In the genomic region with DNA sequence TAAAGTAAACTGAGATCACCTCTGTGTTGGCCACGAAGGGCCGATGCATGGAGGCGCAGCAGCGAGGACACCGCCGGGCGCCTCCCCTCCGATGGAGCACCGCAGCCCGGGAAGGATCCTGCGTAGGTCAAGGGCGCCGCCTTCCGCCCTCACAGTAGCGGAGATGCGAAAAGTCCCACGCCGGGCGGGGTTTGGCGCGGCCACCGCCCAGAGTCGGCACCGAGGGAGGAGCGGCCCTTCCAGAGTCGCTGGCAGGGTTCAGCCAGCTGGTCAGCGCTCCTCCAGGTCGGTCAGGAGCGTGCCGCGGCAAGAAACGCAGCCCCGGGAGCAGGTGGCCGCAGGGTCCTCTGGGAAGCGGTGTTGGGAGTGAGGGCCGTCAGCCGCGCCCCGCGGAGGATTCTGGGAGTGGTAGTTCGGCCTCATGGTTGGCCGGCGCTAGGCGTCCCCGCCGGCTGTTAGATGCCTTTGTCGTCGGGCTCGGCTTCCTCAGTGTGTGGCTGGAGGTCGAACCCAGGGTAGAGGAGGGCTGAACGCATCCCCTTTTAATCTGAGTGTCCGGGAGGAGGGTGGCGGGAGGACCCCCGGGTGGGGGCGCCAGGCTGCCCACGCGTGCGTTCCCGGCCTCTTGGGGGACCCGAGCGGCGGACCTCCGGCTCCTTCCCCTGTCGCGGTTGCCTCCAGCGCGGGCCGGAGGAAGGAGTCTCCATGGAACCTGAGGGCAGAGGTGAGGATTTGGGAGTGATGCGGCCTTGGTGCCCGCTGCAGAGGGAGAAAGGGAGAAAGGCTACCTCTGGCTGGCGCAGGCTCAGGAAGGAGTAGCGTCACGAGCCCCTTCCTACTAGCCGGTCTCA, we compare ENCODE assay signal across 8 cellular contexts. TPM values are rescaled to one million over a fixed set of nuclear protein-coding genes. Genes with fewer than 3 reads are reported as not detected.
A peak's percentile ranks its signal among the peaks of the same experiment; 100 is the strongest.
DNase-seq lines count a peak whose midpoint lies in the region; ATAC-seq and TF ChIP-seq lines count a peak whose summit lies in the region.

A gene (plus strand): TSS at position 411 of the 851 bp plus-strand sequence. CDS start 295 bp downstream, at position 706.

- H3K27ac Mint-ChIP-seq in nephron progenitor cell, result peak within 1 kb of the TSS; percentile 82
- peak within 1 kb of the TSS; percentile 54 for H3K27ac Mint-ChIP-seq in stimulated activated naive CD8-positive, alpha-beta T cell treated with anti-CD3 and anti-CD28 coated beads, Interleukin-15, Interleukin-2, amounts not matched to agents 100 ng/mL and 50 ng/mL, for 24 hours

- TF ChIP-seq CTCF in nephron progenitor cell (IDR thresholded peaks at IDR 0.05), result peak; percentile 10

- in situ Hi-C loops in KBM-7 (cut with MboI; ENCODE audit: low pct_unique_long_range_greater_than_20kb, low sequenced_read_pairs), result no loop called here

- DNase-seq in Daoy (ENCODE audit: low read depth) (peak; percentile 94), KBM-7 (peak; percentile 92), RPMI7951 (ENCODE audit: low read depth) (peak; percentile 92), fibroblast of the conjunctiva (ENCODE audit: low read depth) (peak; percentile 75), nephron progenitor cell (peak; percentile 93)
- peak; percentile 72 for DNase-seq in activated effector memory CD4-positive, alpha-beta T cell treated with Interleukin-2 at 50 U/mL for 16 hours

- H3K4me3 Mint-ChIP-seq in nephron progenitor cell, result peak within 1 kb of the TSS; percentile 87
- peak within 1 kb of the TSS; percentile 90 for H3K4me3 Mint-ChIP-seq in stimulated activated naive CD8-positive, alpha-beta T cell treated with anti-CD3 and anti-CD28 coated beads, Interleukin-15, Interleukin-2, amounts not matched to agents 100 ng/mL and 50 ng/mL, for 24 hours

- peaks cover 31% of the 10 kb centered on the region for H3K4me1 Mint-ChIP-seq in nephron progenitor cell
- peaks cover 22% of the 10 kb centered on the region for H3K4me1 Mint-ChIP-seq in stimulated activated naive CD8-positive, alpha-beta T cell treated with anti-CD3 and anti-CD28 coated beads, Interleukin-15, Interleukin-2, amounts not matched to agents 100 ng/mL and 50 ng/mL, for 24 hours (ENCODE audit: low read depth)

- peaks cover 75% of the 10 kb centered on the region for H3K9me3 Mint-ChIP-seq in nephron progenitor cell
- H3K9me3 Mint-ChIP-seq in stimulated activated naive CD8-positive, alpha-beta T cell treated with anti-CD3 and anti-CD28 coated beads, Interleukin-15, Interleukin-2, amounts not matched to agents 100 ng/mL and 50 ng/mL, for 24 hours, result peaks cover 41% of the 10 kb centered on the region

- H3K36me3 Mint-ChIP-seq in nephron progenitor cell (ENCODE audit: low read depth), result peaks cover 68% of the 10 kb centered on the region
- peaks cover 41% of the 10 kb centered on the region for H3K36me3 Mint-ChIP-seq in stimulated activated naive CD8-positive, alpha-beta T cell treated with anti-CD3 and anti-CD28 coated beads, Interleukin-15, Interleukin-2, amounts not matched to agents 100 ng/mL and 50 ng/mL, for 24 hours (ENCODE audit: low read depth)

- peak; percentile 96 for ATAC-seq in GM21717 (IDR thresholded peaks at IDR 0.05; ENCODE audit: unreplicated experiment)

- H3K27me3 Mint-ChIP-seq in nephron progenitor cell (ENCODE audit: low read depth, poor library complexity), result peaks cover 13% of the 10 kb centered on the region
- no peaks in the 10 kb centered on the region for H3K27me3 Mint-ChIP-seq in stimulated activated naive CD8-positive, alpha-beta T cell treated with anti-CD3 and anti-CD28 coated beads, Interleukin-15, Interleukin-2, amounts not matched to agents 100 ng/mL and 50 ng/mL, for 24 hours

RNA-seq across cellular contexts. Expression of the gene that starts here (rescaled TPM):
- 1.7 and 5.3 TPM in 2 replicates for total RNA-seq in Daoy (2014; rRNA removed; shearing (Covaris generic))
- 2.2 and 3.8 TPM in 2 replicates for total RNA-seq in RPMI7951 (2014; rRNA removed; shearing (Covaris generic))

Comparison
In these comparisons a context has a peak if more than half of its experiments do, and no peak if none do; other contexts are left out.
1. Peak in every context shown above with its lines: DNase-seq and ATAC-seq.